Comparison of ENCODE assay signal across 10 cellular contexts in the genomic region with DNA sequence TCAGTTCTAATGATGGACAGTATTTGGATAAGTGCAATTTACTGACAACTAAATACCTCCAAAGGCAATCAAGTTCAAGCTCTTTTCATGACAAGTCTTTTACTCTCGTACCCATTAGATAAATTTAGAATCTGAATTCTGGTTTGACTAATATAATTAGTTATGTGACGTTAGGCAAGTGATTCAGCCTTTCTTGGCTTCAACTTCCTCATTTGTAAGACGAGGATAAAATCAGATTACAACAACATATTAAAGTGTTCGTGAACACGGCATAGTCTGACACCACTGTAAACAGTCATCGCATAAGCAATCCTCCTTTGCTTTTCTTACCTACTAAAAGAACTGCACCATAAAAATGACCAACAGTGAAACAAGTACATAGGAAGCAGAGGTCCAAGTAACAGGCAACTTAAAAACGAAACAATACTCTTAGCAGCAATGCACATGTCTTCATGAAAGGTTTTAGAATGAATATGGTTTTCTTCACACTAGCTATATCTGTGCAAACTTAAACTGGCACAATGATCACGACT. TPM values are rescaled to one million over a fixed set of nuclear protein-coding genes. Genes with fewer than 3 reads are reported as not detected.
DNase-seq lines count a peak whose midpoint lies in the region; ATAC-seq and TF ChIP-seq lines count a peak whose summit lies in the region.
"Had no signal": no experiment of that assay in that cellular context is flagged by ENCODE, and none has a peak within 500 bp of the region (broad histone marks: within the 10 kb centered on the region; RNA-seq: fewer than 3 reads in every experiment).

No MANE protein-coding gene starts in this region.

- H3K27me3 ChIP-seq in subcutaneous abdominal adipose tissue (ENCODE audit: control insufficient read depth in 5 of 5, insufficient read depth in 4 of 5, low read length in 5 of 5), result no peaks in the 10 kb centered on the region
- H3K27me3 ChIP-seq in A673 (replicated peaks; ENCODE audit: insufficient read depth, low read depth, low read length, poor library complexity), result no peaks in the 10 kb centered on the region

- H3K4me1 ChIP-seq in subcutaneous abdominal adipose tissue (ENCODE audit: control insufficient read depth in 5 of 5, insufficient read depth in 5 of 5, low read length in 5 of 5) (peaks cover 0 to 21% (median 6%) of the 10 kb centered on the region in 5 donors), A673 (ENCODE audit: insufficient read depth, low read length, poor library complexity, severe bottlenecking) (no peaks in the 10 kb centered on the region)

- H3K36me3 ChIP-seq in subcutaneous abdominal adipose tissue (ENCODE audit: control insufficient read depth in 5 of 5, insufficient read depth in 5 of 5, low read length in 5 of 5), result peaks cover 0 to 5% (median 3%) of the 10 kb centered on the region in 5 donors
- H3K36me3 ChIP-seq in A673 (ENCODE audit: insufficient read depth, low read length, poor library complexity, severe bottlenecking), result peaks cover 3% of the 10 kb centered on the region

- BruUV-seq in A673 (replicated peaks; lab: Mats Ljungman, UMichigan), result no TSS peak

- H3K9ac ChIP-seq in subcutaneous abdominal adipose tissue (ENCODE audit: low read length in 5 of 5), result no peak overlapping the region

- peak overlapping the region; percentile 67 for H3K4me3 Mint-ChIP-seq in activated T-cell treated with anti-CD3 and anti-CD28 coated beads, Interleukin-2, amount 50 U/mL, for 24 hours
- H3K4me3 Mint-ChIP-seq in activated naive CD8-positive, alpha-beta T cell treated with anti-CD3 and anti-CD28 coated beads, Interleukin-2, amount 10 ng/mL, durations not matched to agents 7 days and 5 days, result peak overlapping the region; percentile 59

- POLR2A ChIA-PET in activated naive CD8-positive, alpha-beta T cell treated with anti-CD3 and anti-CD28 coated beads, Interleukin-2, amount 10 ng/mL, durations not matched to agents 7 days and 5 days (lab: Charles Lee), result interaction anchor here (0.6 kb wide), 1 partner anchor 704 kb away, joined by 4 read pairs; no protein-coding TSS in a partner anchor
- POLR2A ChIA-PET in A673 (lab: Charles Lee; ENCODE audit: low non-redundant PET), result no interaction called here

- peak overlapping the region in 4 of 5 donors; percentile 34 to 56 (median 42) for H3K4me3 ChIP-seq in subcutaneous abdominal adipose tissue (ENCODE audit: low read depth in 1 of 5, low read length in 5 of 5)
- no peak overlapping the region for H3K4me3 ChIP-seq in A673 (ENCODE audit: low read depth, low read length, poor library complexity, severe bottlenecking)
- H3K4me3 ChIP-seq: lung had no signal

- peak; percentile 51 for ATAC-seq in HG03342 (IDR thresholded peaks at IDR 0.05; ENCODE audit: unreplicated experiment)
- no peak for ATAC-seq in activated naive CD8-positive, alpha-beta T cell treated with anti-CD3 and anti-CD28 coated beads, Interleukin-2, amount 10 ng/mL, durations not matched to agents 7 days and 5 days (ENCODE audit: low read depth)
- ATAC-seq in HG03139 (IDR thresholded peaks at IDR 0.05; ENCODE audit: unreplicated experiment), result no peak

- CTCF ChIA-PET in A673 (lab: Charles Lee), result no interaction called here

- DNase-seq in activated T-cell treated with anti-CD3 and anti-CD28 coated beads, Interleukin-2, amount 50 U/mL, for 24 hours, result no peak
- no peak for DNase-seq in activated T-cell treated with anti-CD3 and anti-CD28 coated beads, Interleukin-2, amount 50 U/mL, for 1 hour
- no peak for DNase-seq in activated naive CD8-positive, alpha-beta T cell treated with anti-CD3 and anti-CD28 coated beads, Interleukin-2, amount 10 ng/mL, durations not matched to agents 7 days and 5 days
- DNase-seq in HK-2 (ENCODE audit: unreplicated experiment) (no peak), A673 (ENCODE audit: low spot score) (no peak)

- intact Hi-C loops in A673 (cut with micrococcal nuclease; ENCODE audit: unreplicated experiment), result no loop called here

- peaks cover 67% of the 10 kb centered on the region for H3K36me3 Mint-ChIP-seq in activated T-cell treated with anti-CD3 and anti-CD28 coated beads, Interleukin-2, amount 50 U/mL, for 24 hours (ENCODE audit: low read depth)
- peaks cover 15% of the 10 kb centered on the region for H3K36me3 Mint-ChIP-seq in activated naive CD8-positive, alpha-beta T cell treated with anti-CD3 and anti-CD28 coated beads, Interleukin-2, amount 10 ng/mL, durations not matched to agents 7 days and 5 days

- H3K9me3 ChIP-seq in subcutaneous abdominal adipose tissue (ENCODE audit: control insufficient read depth in 5 of 5, low read length in 5 of 5) (no peaks in the 10 kb centered on the region), A673 (ENCODE audit: low read depth, low read length, poor library complexity, severe bottlenecking) (no peaks in the 10 kb centered on the region)

- no peaks in the 10 kb centered on the region for H3K9me3 Mint-ChIP-seq in activated T-cell treated with anti-CD3 and anti-CD28 coated beads, Interleukin-2, amount 50 U/mL, for 24 hours
- no peaks in the 10 kb centered on the region for H3K9me3 Mint-ChIP-seq in activated naive CD8-positive, alpha-beta T cell treated with anti-CD3 and anti-CD28 coated beads, Interleukin-2, amount 10 ng/mL, durations not matched to agents 7 days and 5 days

- no peak for TF ChIP-seq CTCF in A673 (conservative IDR thresholded peaks at IDR 0.05; ENCODE audit: low read depth, low read length)

- peak overlapping the region; percentile 91 for H3K27ac Mint-ChIP-seq in activated T-cell treated with anti-CD3 and anti-CD28 coated beads, Interleukin-2, amount 50 U/mL, for 24 hours
- H3K27ac Mint-ChIP-seq in activated naive CD8-positive, alpha-beta T cell treated with anti-CD3 and anti-CD28 coated beads, Interleukin-2, amount 10 ng/mL, durations not matched to agents 7 days and 5 days, result peak overlapping the region; percentile 54

- H3K27ac ChIP-seq in subcutaneous abdominal adipose tissue (ENCODE audit: low read depth, low read length) (no peak overlapping the region), A673 (ENCODE audit: low read depth, low read length, poor library complexity, severe bottlenecking) (no peak overlapping the region)
- H3K27ac ChIP-seq: C4-2B had no signal

- H3K27me3 Mint-ChIP-seq in activated T-cell treated with anti-CD3 and anti-CD28 coated beads, Interleukin-2, amount 50 U/mL, for 24 hours, result no peaks in the 10 kb centered on the region
- no peaks in the 10 kb centered on the region for H3K27me3 Mint-ChIP-seq in activated naive CD8-positive, alpha-beta T cell treated with anti-CD3 and anti-CD28 coated beads, Interleukin-2, amount 10 ng/mL, durations not matched to agents 7 days and 5 days

- H3K4me1 Mint-ChIP-seq in activated T-cell treated with anti-CD3 and anti-CD28 coated beads, Interleukin-2, amount 50 U/mL, for 24 hours (ENCODE audit: low read depth), result peaks cover 54% of the 10 kb centered on the region
- peaks cover 29% of the 10 kb centered on the region for H3K4me1 Mint-ChIP-seq in activated naive CD8-positive, alpha-beta T cell treated with anti-CD3 and anti-CD28 coated beads, Interleukin-2, amount 10 ng/mL, durations not matched to agents 7 days and 5 days

RNA-seq across cellular contexts. Expression of gene COA6, which starts 25.7 kb away (rescaled TPM):
- 10 to 100 TPM; 27.6 to 32.0 TPM for total RNA-seq in activated naive CD8-positive, alpha-beta T cell treated with anti-CD3 and anti-CD28 coated beads, Interleukin-2, amount 10 ng/mL, durations not matched to agents 7 days and 5 days
- 75.3 and 88.4 TPM in 2 replicates for total RNA-seq in A673 (2021)
